ENCODE assay signal across 26 cellular contexts in genomic region chr13:98098511-98098910, GRCh38. TPM values are rescaled to one million over a fixed set of nuclear protein-coding genes. Genes with fewer than 3 reads are reported as not detected.
DNase-seq lines count a peak whose midpoint lies in the region; ATAC-seq and TF ChIP-seq lines count a peak whose summit lies in the region.
"Had no signal": no experiment of that assay in that cellular context is flagged by ENCODE, and none has a peak within 500 bp of the region (broad histone marks: within the 10 kb centered on the region; RNA-seq: fewer than 3 reads in every experiment).

No MANE protein-coding gene starts in this region.

- intact Hi-C loops in CD8-positive, alpha-beta T cell (cut with DNase I, micrococcal nuclease), result no loop called here

- H3K4me3 ChIP-seq in AG04450 (ENCODE audit: low read depth, low read length), result no peak overlapping the region
- H3K4me3 ChIP-seq in CD8-positive, alpha-beta T cell (ENCODE audit: low read depth, low read length), result no peak overlapping the region
- H3K4me3 ChIP-seq: BLaER1 treated with 17β-estradiol and CSF1 and Interleukin-3, amounts not matched to agents 10 nM and 100 nM; gastrocnemius medialis; right lobe of liver had no signal

- H3K36me3 ChIP-seq in CD8-positive, alpha-beta T cell (ENCODE audit: insufficient read depth, low read length), result no peaks in the 10 kb centered on the region
- H3K36me3 ChIP-seq: BLaER1 treated with 17β-estradiol and CSF1 and Interleukin-3, amounts not matched to agents 10 nM and 100 nM; gastrocnemius medialis; right lobe of liver had no signal

- H3K9me3 Mint-ChIP-seq in HFFc6, result peaks cover 5% of the 10 kb centered on the region; the same call in 1 of the 2 replicates
- no peaks in the 10 kb centered on the region for H3K9me3 Mint-ChIP-seq in chondrocyte (ENCODE audit: low read depth)
- H3K9me3 Mint-ChIP-seq in mesothelial cell of epicardium, result peaks cover 13% of the 10 kb centered on the region
- no peaks in the 10 kb centered on the region for H3K9me3 Mint-ChIP-seq in CD8-positive, alpha-beta T cell
- H3K9me3 Mint-ChIP-seq: activated T-helper 2 cell treated with anti-CD3 and anti-CD28 coated beads, Interferon-gamma antibody, Interleukin-2, Interleukin-4, amounts not matched to agents 10 μg/mL and 5 μg/mL and 100 μg/mL, durations not matched to agents 14 hours and 24 hours and 36 hours had no signal

- DNase-seq in AG04450 (ENCODE audit: low read depth, low spot score) (peak; percentile 23), HFFc6 (peak; percentile 45), chondrocyte (ENCODE audit: low spot score) (no peak), mesothelial cell of epicardium (ENCODE audit: low spot score in 2 of 2, unreplicated experiment in 2 of 2) (no peak), HK-2 (ENCODE audit: unreplicated experiment) (no peak)
- DNase-seq in CD8-positive, alpha-beta T cell, result no peak
- DNase-seq: 8988T; activated CD4-positive, alpha-beta T cell treated with anti-CD3 and anti-CD28 coated beads, Interleukin-2, amount 50 U/mL, for 48 hours; activated CD4-positive, CD25-positive, alpha-beta regulatory T cell; activated CD8-positive, alpha-beta memory T cell treated with anti-CD3 and anti-CD28 coated beads, Interleukin-2, amount 50 U/mL, for 48 hours; gastrocnemius medialis; NCI-H187; NCI-H2171 treated with DMSO at 0.1 percent for 48 hours; NCI-H524 treated with DMSO at 0.1 percent for 48 hours; nephron progenitor cell; NK-92 treated with Interleukin-12 subunit alpha and Interleukin-12 subunit beta, amount 100 ng/mL, for 24 hours; right lobe of liver; SHP77 treated with DMSO at 0.1 percent for 48 hours; stimulated activated naive CD4-positive, alpha-beta T cell treated with Interleukin-2 at 50 U/mL for 16 hours had no signal

- H3K4me1 Mint-ChIP-seq in HFFc6 (ENCODE audit: low read depth) (peaks cover 55% of the 10 kb centered on the region), chondrocyte (ENCODE audit: low read depth) (peaks cover 23% of the 10 kb centered on the region), mesothelial cell of epicardium (peaks cover 6% of the 10 kb centered on the region)
- no peaks in the 10 kb centered on the region for H3K4me1 Mint-ChIP-seq in CD8-positive, alpha-beta T cell (ENCODE audit: low read depth)
- H3K4me1 Mint-ChIP-seq: nephron progenitor cell had no signal

- H3K27ac Mint-ChIP-seq in HFFc6 (peak overlapping the region; percentile 84), chondrocyte (ENCODE audit: unreplicated experiment) (peak overlapping the region; percentile 45), mesothelial cell of epicardium (peak overlapping the region; percentile 59)
- no peak overlapping the region for H3K27ac Mint-ChIP-seq in CD8-positive, alpha-beta T cell
- H3K27ac Mint-ChIP-seq: activated naive CD8-positive, alpha-beta T cell; activated T-helper 2 cell treated with anti-CD3 and anti-CD28 coated beads, Interferon-gamma antibody, Interleukin-2, Interleukin-4, amounts not matched to agents 10 μg/mL and 5 μg/mL and 100 μg/mL, durations not matched to agents 14 hours and 24 hours and 36 hours; nephron progenitor cell had no signal

- H3K4me3 Mint-ChIP-seq in HFFc6, result peak overlapping the region; percentile 59
- H3K4me3 Mint-ChIP-seq in chondrocyte (ENCODE audit: unreplicated experiment), result no peak overlapping the region
- H3K4me3 Mint-ChIP-seq in mesothelial cell of epicardium, result no peak overlapping the region
- H3K4me3 Mint-ChIP-seq in CD8-positive, alpha-beta T cell, result no peak overlapping the region
- H3K4me3 Mint-ChIP-seq: activated naive CD8-positive, alpha-beta T cell; nephron progenitor cell had no signal

- POLR2A ChIA-PET in AG04450 (lab: Yijun Ruan, JAX), result no interaction called here
- POLR2A ChIA-PET in CD8-positive, alpha-beta T cell (lab: Charles Lee), result no interaction called here

- ATAC-seq in CD8-positive, alpha-beta T cell, result no peak
- ATAC-seq in HG02981 (IDR thresholded peaks at IDR 0.05; ENCODE audit: unreplicated experiment) (no peak), GM18858 (IDR thresholded peaks at IDR 0.05; ENCODE audit: unreplicated experiment) (no peak)
- ATAC-seq: gastrocnemius medialis, Panc1, right lobe of liver had no signal

- no peaks in the 10 kb centered on the region for H3K27me3 ChIP-seq in AG04450 (ENCODE audit: control insufficient read depth, insufficient read depth, low read length)
- H3K27me3 ChIP-seq in CD8-positive, alpha-beta T cell (ENCODE audit: insufficient read depth, low read length), result no peaks in the 10 kb centered on the region
- H3K27me3 ChIP-seq: BLaER1 treated with 17β-estradiol and CSF1 and Interleukin-3, amounts not matched to agents 10 nM and 100 nM; gastrocnemius medialis; right lobe of liver had no signal

- CTCF ChIA-PET in AG04450 (lab: Charles Lee), result no interaction called here
- CTCF ChIA-PET in CD8-positive, alpha-beta T cell (lab: Charles Lee), result no interaction called here

- no peak overlapping the region for H3K27ac ChIP-seq in AG04450 (ENCODE audit: low read depth, low read length)
- H3K27ac ChIP-seq in CD8-positive, alpha-beta T cell (ENCODE audit: low read depth, low read length), result no peak overlapping the region
- H3K27ac ChIP-seq: BLaER1 treated with 17β-estradiol and CSF1 and Interleukin-3, amounts not matched to agents 10 nM and 100 nM; gastrocnemius medialis; parathyroid adenoma; right lobe of liver had no signal

- H3K27me3 Mint-ChIP-seq in HFFc6 (ENCODE audit: insufficient read depth) (no peaks in the 10 kb centered on the region), chondrocyte (ENCODE audit: low read depth) (no peaks in the 10 kb centered on the region), mesothelial cell of epicardium (ENCODE audit: low read depth) (no peaks in the 10 kb centered on the region)
- H3K27me3 Mint-ChIP-seq in CD8-positive, alpha-beta T cell (ENCODE audit: low read depth), result peaks cover 19% of the 10 kb centered on the region

- no peak for TF ChIP-seq CTCF in AG04450 (IDR thresholded peaks at IDR 0.05; ENCODE audit: low read depth, low read length)
- no peak for TF ChIP-seq CTCF in HFFc6 (IDR thresholded peaks at IDR 0.05)
- TF ChIP-seq CTCF in chondrocyte (IDR thresholded peaks at IDR 0.05), result no peak
- no peak for TF ChIP-seq CTCF in mesothelial cell of epicardium (IDR thresholded peaks at IDR 0.05; ENCODE audit: unreplicated experiment)
- TF ChIP-seq CTCF in CD8-positive, alpha-beta T cell (IDR thresholded peaks at IDR 0.05), result no peak

- H3K9me3 ChIP-seq in AG04450 (ENCODE audit: control insufficient read depth, insufficient read depth, low read length), result no peaks in the 10 kb centered on the region; the same call in 1 of the 2 replicates
- H3K9me3 ChIP-seq in CD8-positive, alpha-beta T cell (ENCODE audit: low read length), result no peaks in the 10 kb centered on the region
- H3K9me3 ChIP-seq: gastrocnemius medialis, right lobe of liver had no signal

- H3K4me1 ChIP-seq in CD8-positive, alpha-beta T cell (ENCODE audit: insufficient read depth, low read length), result no peaks in the 10 kb centered on the region
- H3K4me1 ChIP-seq: gastrocnemius medialis, parathyroid adenoma, right lobe of liver had no signal

- H3K36me3 Mint-ChIP-seq in HFFc6 (ENCODE audit: low read depth), result no peaks in the 10 kb centered on the region; the same call in 1 of the 2 replicates
- no peaks in the 10 kb centered on the region for H3K36me3 Mint-ChIP-seq in chondrocyte (ENCODE audit: low read depth)
- peaks cover 3% of the 10 kb centered on the region for H3K36me3 Mint-ChIP-seq in mesothelial cell of epicardium
- H3K36me3 Mint-ChIP-seq in CD8-positive, alpha-beta T cell, result no peaks in the 10 kb centered on the region
- H3K36me3 Mint-ChIP-seq: activated naive CD8-positive, alpha-beta T cell had no signal

RNA-seq across cellular contexts. Expression of gene FARP1, which starts 44.4 kb away (rescaled TPM):
- 76.4 and 83.0 TPM in 2 replicates for polyA plus RNA-seq in AG04450 (2011; rRNA removed)
- polyA minus RNA-seq in AG04450 (2011; rRNA and poly(A)+ RNA removed), result 117 and 153 TPM in 2 replicates
- 100 to 1,000 TPM; 140 to 181 (median 150) TPM for total RNA-seq in HFFc6 (2021; fragmentation: NEBNext Ultra II Directional; extraction: Animal tissue kit (Norgen Biotek cat#: 25700))
- total RNA-seq in chondrocyte, result 237 to 331 TPM (median 328 TPM) in 3 replicates
- 267 to 289 TPM (median 285 TPM) in 3 replicates for total RNA-seq in mesothelial cell of epicardium
- total RNA-seq in CD8-positive, alpha-beta T cell, result under 1 TPM; 0.17 to 0.30 TPM

Comparison
In these comparisons a context has a peak if more than half of its experiments do, and no peak if none do; other contexts are left out.
1. DNase-seq: peak in AG04450 (single experiment) and HFFc6 (single experiment); none in chondrocyte (single experiment), mesothelial cell of epicardium (0 of 2), HK-2 (single experiment) and CD8-positive, alpha-beta T cell (0 of 7).
2. RNA of gene FARP1, which starts 44.4 kb away (total RNA-seq): 237 to 331 TPM in chondrocyte, 267 to 289 TPM in mesothelial cell of epicardium and 140 to 181 TPM in HFFc6; 0.17 to 0.30 TPM in CD8-positive, alpha-beta T cell; every median in the first group is over 100 times any median in the second.